Comparison of ENCODE assay signal across 1 cellular context in genomic region chr17:18258356-18259038, GRCh38.
TF ChIP-seq lines count a peak whose summit lies in the region.

TSS of gene FLII (minus strand) at chr17:18258738. CDS start at chr17:18258690, 48 bp downstream.

TF ChIP-seq in HepG2, 621 proteins besides CTCF, POLR2A, EP300 and RAD21 (continued from another document and continues in another):
- TF ChIP-seq, protein P1, sequence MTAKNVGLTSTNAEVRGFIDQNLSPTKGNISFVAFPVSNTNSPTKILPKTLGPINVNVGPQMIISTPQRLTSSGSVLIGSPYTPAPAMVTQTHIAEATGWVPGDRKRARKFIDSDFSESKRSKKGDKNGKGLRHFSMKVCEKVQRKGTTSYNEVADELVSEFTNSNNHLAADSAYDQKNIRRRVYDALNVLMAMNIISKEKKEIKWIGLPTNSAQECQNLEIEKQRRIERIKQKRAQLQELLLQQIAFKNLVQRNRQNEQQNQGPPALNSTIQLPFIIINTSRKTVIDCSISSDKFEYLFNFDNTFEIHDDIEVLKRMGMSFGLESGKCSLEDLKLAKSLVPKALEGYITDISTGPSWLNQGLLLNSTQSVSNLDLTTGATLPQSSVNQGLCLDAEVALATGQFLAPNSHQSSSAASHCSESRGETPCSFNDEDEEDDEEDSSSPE (CRISPR knock-in tag; IDR thresholded peaks at IDR 0.05), result 0 out of 2 replicates have a peak, but pooled peaks have one; percentile 16
- no peak for TF ChIP-seq ZSCAN29 (CRISPR knock-in tag; conservative IDR thresholded peaks at IDR 0.05)
- TF ChIP-seq NFE2L2 (IDR thresholded peaks at IDR 0.05; ENCODE audit: low read length), result no peak
- peak; percentile 75; the same call in 1 of the 2 replicates for TF ChIP-seq SP4 (CRISPR knock-in tag; IDR thresholded peaks at IDR 0.05)
- TF ChIP-seq RFX1 (IDR thresholded peaks at IDR 0.05), result no peak
- TF ChIP-seq ARNT2 (CRISPR knock-in tag; IDR thresholded peaks at IDR 0.05; ENCODE audit: low read depth), result 0 out of 2 replicates have a peak, but pooled peaks have one; percentile 32
- peak; percentile 84; the same call in 1 of the 2 replicates for TF ChIP-seq MYC (CRISPR knock-in tag; IDR thresholded peaks at IDR 0.05; ENCODE audit: borderline replicate concordance)
- peak; percentile 54; the same call in 1 of the 2 replicates for TF ChIP-seq ZNF589 (CRISPR knock-in tag; conservative IDR thresholded peaks at IDR 0.05)
- TF ChIP-seq ZNF652 (CRISPR knock-in tag; IDR thresholded peaks at IDR 0.05; ENCODE audit: borderline replicate concordance, low read depth), result peak; percentile 95
- TF ChIP-seq ZNF687 (CRISPR knock-in tag; IDR thresholded peaks at IDR 0.05), result peak; percentile 73
- TF ChIP-seq, protein P2, sequence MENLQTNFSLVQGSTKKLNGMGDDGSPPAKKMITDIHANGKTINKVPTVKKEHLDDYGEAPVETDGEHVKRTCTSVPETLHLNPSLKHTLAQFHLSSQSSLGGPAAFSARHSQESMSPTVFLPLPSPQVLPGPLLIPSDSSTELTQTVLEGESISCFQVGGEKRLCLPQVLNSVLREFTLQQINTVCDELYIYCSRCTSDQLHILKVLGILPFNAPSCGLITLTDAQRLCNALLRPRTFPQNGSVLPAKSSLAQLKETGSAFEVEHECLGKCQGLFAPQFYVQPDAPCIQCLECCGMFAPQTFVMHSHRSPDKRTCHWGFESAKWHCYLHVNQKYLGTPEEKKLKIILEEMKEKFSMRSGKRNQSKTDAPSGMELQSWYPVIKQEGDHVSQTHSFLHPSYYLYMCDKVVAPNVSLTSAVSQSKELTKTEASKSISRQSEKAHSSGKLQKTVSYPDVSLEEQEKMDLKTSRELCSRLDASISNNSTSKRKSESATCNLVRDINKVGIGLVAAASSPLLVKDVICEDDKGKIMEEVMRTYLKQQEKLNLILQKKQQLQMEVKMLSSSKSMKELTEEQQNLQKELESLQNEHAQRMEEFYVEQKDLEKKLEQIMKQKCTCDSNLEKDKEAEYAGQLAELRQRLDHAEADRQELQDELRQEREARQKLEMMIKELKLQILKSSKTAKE (CRISPR knock-in tag; IDR thresholded peaks at IDR 0.05; ENCODE audit: borderline replicate concordance), result no peak
- TF ChIP-seq ZNF563 (CRISPR knock-in tag; IDR thresholded peaks at IDR 0.05), result 0 out of 2 replicates have a peak, but pooled peaks have one; percentile 12
- TF ChIP-seq RARA (CRISPR knock-in tag; IDR thresholded peaks at IDR 0.05), result no peak; the same call in 1 of the 2 replicates
- TF ChIP-seq HOXA3 (CRISPR knock-in tag; IDR thresholded peaks at IDR 0.05), result no peak; the same call in 1 of the 2 replicates
- peak; percentile 67; the same call in 1 of the 2 replicates for TF ChIP-seq SALL2 (CRISPR knock-in tag; IDR thresholded peaks at IDR 0.05)
- TF ChIP-seq ZNF703 (CRISPR knock-in tag; IDR thresholded peaks at IDR 0.05; ENCODE audit: borderline replicate concordance), result no peak
- no peak for TF ChIP-seq HIC2 (CRISPR knock-in tag; IDR thresholded peaks at IDR 0.05; ENCODE audit: low read depth)
- no peak for TF ChIP-seq KLF13 (CRISPR knock-in tag; IDR thresholded peaks at IDR 0.05)
- no peak; the same call in 1 of the 2 replicates for TF ChIP-seq TOPORS (CRISPR knock-in tag; IDR thresholded peaks at IDR 0.05)
- peak; percentile 54; the same call in 1 of the 2 replicates for TF ChIP-seq ZBTB7B (CRISPR knock-in tag; IDR thresholded peaks at IDR 0.05)
- TF ChIP-seq YY1 (IDR thresholded peaks at IDR 0.05; ENCODE audit: insufficient read depth, insufficient replicate concordance, low read depth, low read length), result peak; percentile 66
- TF ChIP-seq REPIN1 (CRISPR knock-in tag; IDR thresholded peaks at IDR 0.05; ENCODE audit: borderline replicate concordance, low read depth), result no peak
- TF ChIP-seq NR2F1 (CRISPR knock-in tag; IDR thresholded peaks at IDR 0.05), result no peak
- no peak for TF ChIP-seq ZNF17 (CRISPR knock-in tag; IDR thresholded peaks at IDR 0.05)
- no peak for TF ChIP-seq ZNF577 (CRISPR knock-in tag; IDR thresholded peaks at IDR 0.05; ENCODE audit: borderline replicate concordance, low read depth)
- TF ChIP-seq, protein P3, sequence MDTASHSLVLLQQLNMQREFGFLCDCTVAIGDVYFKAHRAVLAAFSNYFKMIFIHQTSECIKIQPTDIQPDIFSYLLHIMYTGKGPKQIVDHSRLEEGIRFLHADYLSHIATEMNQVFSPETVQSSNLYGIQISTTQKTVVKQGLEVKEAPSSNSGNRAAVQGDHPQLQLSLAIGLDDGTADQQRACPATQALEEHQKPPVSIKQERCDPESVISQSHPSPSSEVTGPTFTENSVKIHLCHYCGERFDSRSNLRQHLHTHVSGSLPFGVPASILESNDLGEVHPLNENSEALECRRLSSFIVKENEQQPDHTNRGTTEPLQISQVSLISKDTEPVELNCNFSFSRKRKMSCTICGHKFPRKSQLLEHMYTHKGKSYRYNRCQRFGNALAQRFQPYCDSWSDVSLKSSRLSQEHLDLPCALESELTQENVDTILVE (CRISPR knock-in tag; IDR thresholded peaks at IDR 0.05), result no peak
- TF ChIP-seq HNRNPLL (IDR thresholded peaks at IDR 0.05; ENCODE audit: low read depth, low read length, poor library complexity, severe bottlenecking), result peak; percentile 87
- no peak for TF ChIP-seq HMG20B (CRISPR knock-in tag; conservative IDR thresholded peaks at IDR 0.05)
- peak; percentile 61 for TF ChIP-seq SRSF1 (optimal IDR thresholded peaks at IDR 0.05; ENCODE audit: low read depth, low read length)
- TF ChIP-seq ZHX1 (CRISPR knock-in tag; IDR thresholded peaks at IDR 0.05; ENCODE audit: low read depth), result 0 out of 2 replicates have a peak, but pooled peaks have one; percentile 18
- no peak; the same call in 1 of the 2 replicates for TF ChIP-seq JDP2 (CRISPR knock-in tag; IDR thresholded peaks at IDR 0.05; ENCODE audit: borderline replicate concordance)
- TF ChIP-seq BATF2 (CRISPR knock-in tag; IDR thresholded peaks at IDR 0.05), result peak; percentile 27; the same call in 1 of the 2 replicates
- TF ChIP-seq ZNF274 (CRISPR knock-in tag; IDR thresholded peaks at IDR 0.05), result 0 out of 2 replicates have a peak, but pooled peaks have one; percentile 25
- no peak; the same call in 1 of the 2 replicates for TF ChIP-seq FOSL2 (CRISPR knock-in tag; IDR thresholded peaks at IDR 0.05)
- 0 out of 2 replicates have a peak, but pooled peaks have one; percentile 45 for TF ChIP-seq NAIF1 (CRISPR knock-in tag; IDR thresholded peaks at IDR 0.05; ENCODE audit: borderline replicate concordance)
- TF ChIP-seq ZNF333 (CRISPR knock-in tag; IDR thresholded peaks at IDR 0.05; ENCODE audit: borderline replicate concordance), result no peak
- TF ChIP-seq MAZ (IDR thresholded peaks at IDR 0.05; ENCODE audit: borderline replicate concordance, low read depth, low read length), result no peak
- TF ChIP-seq MAZ (CRISPR knock-in tag; IDR thresholded peaks at IDR 0.05; ENCODE audit: low read depth), result peak; percentile 52; the same call in 1 of the 2 replicates
- TF ChIP-seq ZNF124 (CRISPR knock-in tag; IDR thresholded peaks at IDR 0.05), result no peak
- no peak for TF ChIP-seq ZFYVE20 (CRISPR knock-in tag; IDR thresholded peaks at IDR 0.05; ENCODE audit: borderline replicate concordance, low read depth)
- no peak for TF ChIP-seq CSRNP1 (CRISPR knock-in tag; IDR thresholded peaks at IDR 0.05)
